In genomic region chr12:31732926-31733548, GRCh38 we compare ENCODE assay signal across 1 cellular context.
TF ChIP-seq lines count a peak whose summit lies in the region.

No MANE protein-coding gene starts in this region.

TF ChIP-seq in HEK293, 187 proteins besides CTCF, POLR2A, EP300 and RAD21 (continued from another document):
- TF ChIP-seq SALL2 (tag by site-specific recombination; IDR thresholded peaks at IDR 0.05; ENCODE audit: borderline replicate concordance) (no peak), KLF8 (tag by site-specific recombination; IDR thresholded peaks at IDR 0.05) (peak; percentile 73; the same call in 1 of the 2 replicates), ZBTB17 (tag by site-specific recombination; IDR thresholded peaks at IDR 0.05) (peak; percentile 55), ZNF394 (tag by site-specific recombination; IDR thresholded peaks at IDR 0.05; ENCODE audit: borderline replicate concordance) (peak; percentile 67), ZNF629 (tag by site-specific recombination; IDR thresholded peaks at IDR 0.05) (peak; percentile 81), ZNF558 (tag by site-specific recombination; IDR thresholded peaks at IDR 0.05) (peak; percentile 85; the same call in 1 of the 2 replicates), ZNF391 (tag by site-specific recombination; IDR thresholded peaks at IDR 0.05; ENCODE audit: borderline replicate concordance, low read depth) (no peak), ZNF148 (tag by site-specific recombination; IDR thresholded peaks at IDR 0.05; ENCODE audit: borderline replicate concordance) (no peak), PRDM10 (tag by site-specific recombination; IDR thresholded peaks at IDR 0.05) (peak; percentile 84), MEIS1 (CRISPR knock-in tag; IDR thresholded peaks at IDR 0.05; ENCODE audit: borderline replicate concordance) (no peak), ZNF2 (tag by site-specific recombination; IDR thresholded peaks at IDR 0.05) (no peak), ZEB2 (tag by site-specific recombination; IDR thresholded peaks at IDR 0.05) (peak; percentile 79; the same call in 1 of the 2 replicates), ZNF792 (tag by site-specific recombination; IDR thresholded peaks at IDR 0.05) (no peak), ZNF132 (tag by site-specific recombination; IDR thresholded peaks at IDR 0.05; ENCODE audit: borderline replicate concordance) (no peak), ZXDB (tag by site-specific recombination; IDR thresholded peaks at IDR 0.05) (peak; percentile 41), ZNF555 (tag by site-specific recombination; conservative IDR thresholded peaks at IDR 0.05) (no peak), ZIC2 (tag by site-specific recombination; IDR thresholded peaks at IDR 0.05) (peak; percentile 41; the same call in 1 of the 2 replicates), ZNF184 (tag by site-specific recombination; IDR thresholded peaks at IDR 0.05) (peak; percentile 63; the same call in 1 of the 2 replicates), BCL11A (tag by site-specific recombination; IDR thresholded peaks at IDR 0.05; ENCODE audit: low read depth) (peak; percentile 71; the same call in 1 of the 2 replicates)
- TF ChIP-seq, protein P1, sequence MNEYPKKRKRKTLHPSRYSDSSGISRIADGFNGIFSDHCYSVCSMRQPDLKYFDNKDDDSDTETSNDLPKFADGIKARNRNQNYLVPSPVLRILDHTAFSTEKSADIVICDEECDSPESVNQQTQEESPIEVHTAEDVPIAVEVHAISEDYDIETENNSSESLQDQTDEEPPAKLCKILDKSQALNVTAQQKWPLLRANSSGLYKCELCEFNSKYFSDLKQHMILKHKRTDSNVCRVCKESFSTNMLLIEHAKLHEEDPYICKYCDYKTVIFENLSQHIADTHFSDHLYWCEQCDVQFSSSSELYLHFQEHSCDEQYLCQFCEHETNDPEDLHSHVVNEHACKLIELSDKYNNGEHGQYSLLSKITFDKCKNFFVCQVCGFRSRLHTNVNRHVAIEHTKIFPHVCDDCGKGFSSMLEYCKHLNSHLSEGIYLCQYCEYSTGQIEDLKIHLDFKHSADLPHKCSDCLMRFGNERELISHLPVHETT (tag by site-specific recombination; IDR thresholded peaks at IDR 0.05), result peak; percentile 79; the same call in 1 of the 2 replicates
- TF ChIP-seq, protein P2, sequence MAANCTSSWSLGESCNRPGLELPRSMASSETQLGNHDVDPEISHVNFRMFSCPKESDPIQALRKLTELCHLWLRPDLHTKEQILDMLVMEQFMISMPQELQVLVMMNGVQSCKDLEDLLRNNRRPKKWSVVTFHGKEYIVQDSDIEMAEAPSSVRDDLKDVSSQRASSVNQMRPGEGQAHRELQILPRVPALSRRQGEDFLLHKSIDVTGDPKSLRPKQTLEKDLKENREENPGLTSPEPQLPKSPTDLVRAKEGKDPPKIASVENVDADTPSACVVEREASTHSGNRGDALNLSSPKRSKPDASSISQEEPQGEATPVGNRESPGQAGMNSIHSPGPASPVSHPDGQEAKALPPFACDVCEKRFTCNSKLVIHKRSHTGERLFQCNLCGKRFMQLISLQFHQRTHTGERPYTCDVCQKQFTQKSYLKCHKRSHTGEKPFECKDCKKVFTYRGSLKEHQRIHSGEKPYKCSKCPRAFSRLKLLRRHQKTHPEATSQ (tag by site-specific recombination; IDR thresholded peaks at IDR 0.05), result no peak
